ENCODE assay signal across 1 cellular context in genomic region chr13:99617474-99618255, GRCh38.
TF ChIP-seq lines count a peak whose summit lies in the region.

No MANE protein-coding gene starts in this region.

TF ChIP-seq in H1, 55 proteins besides CTCF, POLR2A, EP300 and RAD21:
- TF ChIP-seq SP4 (IDR thresholded peaks at IDR 0.05; ENCODE audit: low read length) (peak; percentile 77; the same call in 1 of the 2 replicates), CEBPB (IDR thresholded peaks at IDR 0.05; ENCODE audit: low read depth, low read length) (no peak)
TF ChIP-seq in H1: peak in this region for 1.
